23 cellular contexts compared by ENCODE assay signal in genomic region chr2:75545387-75545786, GRCh38. TPM values are rescaled to one million over a fixed set of nuclear protein-coding genes. Genes with fewer than 3 reads are reported as not detected.
"Had no signal": no experiment of that assay in that cellular context is flagged by ENCODE, and none has a peak within 500 bp of the region (broad histone marks: within the 10 kb centered on the region; RNA-seq: fewer than 3 reads in every experiment).

No MANE protein-coding gene starts in this region.

- H3K36me3 Mint-ChIP-seq: naive thymus-derived CD8-positive, alpha-beta T cell; stimulated activated memory B cell treated with anti-CD40 and anti-IgM and Interleukin-4, amounts not matched to agents 10 μg/mL and 1 μg/mL and 100 μg/mL, for 72 hours had no signal

- H3K4me1 ChIP-seq: left lung, prostate gland, spleen, tibial nerve, upper lobe of right lung, uterus had no signal

- H3K27ac Mint-ChIP-seq: effector memory CD8-positive, alpha-beta T cell; naive thymus-derived CD8-positive, alpha-beta T cell; nephron progenitor cell; stimulated activated memory B cell treated with anti-CD40 and anti-IgM and Interleukin-4, amounts not matched to agents 10 μg/mL and 1 μg/mL and 100 μg/mL, for 72 hours; stimulated activated naive CD8-positive, alpha-beta T cell treated with anti-CD3 and anti-CD28 coated beads, Interleukin-15, Interleukin-2, amounts not matched to agents 100 ng/mL and 50 ng/mL, for 24 hours had no signal

- H3K27me3 ChIP-seq: heart right ventricle, left lung, spleen, tibial nerve, upper lobe of right lung, uterus had no signal

- H3K9me3 Mint-ChIP-seq: naive thymus-derived CD8-positive, alpha-beta T cell; stimulated activated naive CD8-positive, alpha-beta T cell treated with anti-CD3 and anti-CD28 coated beads, Interleukin-15, Interleukin-2, amounts not matched to agents 100 ng/mL and 50 ng/mL, for 24 hours had no signal

- H3K4me3 Mint-ChIP-seq: effector memory CD8-positive, alpha-beta T cell; naive thymus-derived CD8-positive, alpha-beta T cell; nephron progenitor cell; stimulated activated memory B cell treated with anti-CD40 and anti-IgM and Interleukin-4, amounts not matched to agents 10 μg/mL and 1 μg/mL and 100 μg/mL, for 72 hours; stimulated activated naive CD8-positive, alpha-beta T cell treated with anti-CD3 and anti-CD28 coated beads, Interleukin-15, Interleukin-2, amounts not matched to agents 100 ng/mL and 50 ng/mL, for 24 hours had no signal

- H3K9me3 ChIP-seq: heart right ventricle, left lung, prostate gland, spleen, thoracic aorta, tibial nerve, upper lobe of right lung, uterus had no signal

- H3K27ac ChIP-seq: heart right ventricle, left lung, prostate gland, skin epidermis, spleen, thoracic aorta, tibial nerve, upper lobe of right lung, uterus had no signal

- ATAC-seq: effector memory CD8-positive, alpha-beta T cell; heart right ventricle; left cardiac atrium; left lung; naive thymus-derived CD8-positive, alpha-beta T cell; right cardiac atrium; stimulated activated memory B cell treated with anti-CD40 and anti-IgM and Interleukin-4, amounts not matched to agents 10 μg/mL and 1 μg/mL and 100 μg/mL, for 72 hours; upper lobe of right lung had no signal

- H3K4me3 ChIP-seq: heart right ventricle, left lung, prostate gland, skin epidermis, spleen, thoracic aorta, tibial nerve, upper lobe of right lung, uterus had no signal

- H3K36me3 ChIP-seq: heart right ventricle, left lung, prostate gland, spleen, thoracic aorta, tibial nerve, upper lobe of right lung, uterus had no signal

- DNase-seq: cortex of kidney; effector memory CD8-positive, alpha-beta T cell; foreskin fibroblast; glutamatergic neuron; heart right ventricle; hippocampal formation; left cardiac atrium; left lung; mesendoderm; midbrain; naive thymus-derived CD8-positive, alpha-beta T cell; nephron progenitor cell; right cardiac atrium; spleen; stimulated activated CD4-positive, alpha-beta T cell treated with anti-CD3 and anti-CD28 coated beads, Interleukin-4, amount 100 ng/mL, for 4 hours; upper lobe of right lung; uterus had no signal

- H3K4me1 Mint-ChIP-seq: naive thymus-derived CD8-positive, alpha-beta T cell; stimulated activated memory B cell treated with anti-CD40 and anti-IgM and Interleukin-4, amounts not matched to agents 10 μg/mL and 1 μg/mL and 100 μg/mL, for 72 hours had no signal

RNA-seq across cellular contexts. Expression of gene EVA1A, which starts 15.4 kb away (rescaled TPM):
- total RNA-seq: naive thymus-derived CD8-positive, alpha-beta T cell had no signal
